Comparison of ENCODE assay signal across 8 cellular contexts in genomic region chr2:120346034-120346666, GRCh38. TPM values are rescaled to one million over a fixed set of nuclear protein-coding genes. Genes with fewer than 3 reads are reported as not detected.
DNase-seq lines count a peak whose midpoint lies in the region; ATAC-seq and TF ChIP-seq lines count a peak whose summit lies in the region.

INHBB (plus strand) TSS chr2:120346136; CDS start chr2:120346189, 53 bp downstream.

- H3K4me1 Mint-ChIP-seq in osteocyte (ENCODE audit: unreplicated experiment): peaks cover 18% of the 10 kb centered on the region

- CTCF ChIA-PET in Panc1 (lab: Charles Lee): no interaction called here

- H3K4me1 ChIP-seq in Panc1 (ENCODE audit: control insufficient read depth, insufficient read depth, low read length) (peaks cover 14% of the 10 kb centered on the region), esophagus squamous epithelium (peaks cover 25 to 48% (median 35%) of the 10 kb centered on the region in 3 donors)

- H3K27ac ChIP-seq in Panc1 (ENCODE audit: low read length) (peak within 1 kb of the TSS; percentile 63; the same call in 1 of the 2 replicates), esophagus squamous epithelium (peak within 1 kb of the TSS; percentile 9 to 78 (median 45))

- H3K4me3 ChIP-seq in GM08714 (ENCODE audit: low read length) (peak within 1 kb of the TSS; percentile 39; the same call in 1 of the 2 replicates), Panc1 (ENCODE audit: low read depth in 2 of 2, low read length in 2 of 2) (peak within 1 kb of the TSS; percentile 53 to 66), esophagus squamous epithelium (peak within 1 kb of the TSS; percentile 29 to 75 (median 52))

- TF ChIP-seq CTCF in Panc1 (IDR thresholded peaks at IDR 0.05): no peak
- TF ChIP-seq CTCF in esophagus squamous epithelium (IDR thresholded peaks at IDR 0.05): no peak
- TF ChIP-seq CTCF in osteocyte (IDR thresholded peaks at IDR 0.05): no peak

- H3K36me3 ChIP-seq in Panc1 (ENCODE audit: control insufficient read depth, insufficient read depth, low read length) (no peaks in the 10 kb centered on the region), esophagus squamous epithelium (no peaks in the 10 kb centered on the region)

- in situ Hi-C loops in Panc1 (cut with HindIII; ENCODE audit: low pct_unique_long_range_greater_than_20kb, low sequenced_read_pairs): no loop called here

- no CpG with 5 or more reads among the region's 97 CpGs for WGBS in esophagus squamous epithelium, 2 donors

- H3K9me3 ChIP-seq in Panc1 (ENCODE audit: control insufficient read depth, insufficient read depth, low read depth, low read length): no peaks in the 10 kb centered on the region
- H3K9me3 ChIP-seq in esophagus squamous epithelium: no peaks in the 10 kb centered on the region

- peak within 1 kb of the TSS; percentile 58 for H3K4me3 Mint-ChIP-seq in osteocyte (ENCODE audit: unreplicated experiment)

- H3K9me3 Mint-ChIP-seq in osteocyte (ENCODE audit: unreplicated experiment): no peaks in the 10 kb centered on the region

- ATAC-seq in Panc1 (peak; percentile 28), GM19397 (IDR thresholded peaks at IDR 0.05; ENCODE audit: unreplicated experiment) (no peak), HG03097 (IDR thresholded peaks at IDR 0.05; ENCODE audit: low FRiP score, unreplicated experiment) (no peak)

- DNase-seq in Panc1 (ENCODE audit: low read depth, low spot score) (no peak), esophagus squamous epithelium (lab: John Stamatoyannopoulos, UW) (no peak), osteocyte (ENCODE audit: extremely low spot score, unreplicated experiment) (no peak), NCI-H187 treated with DMSO at 0.1 percent for 48 hours (lab: John Stamatoyannopoulos, UW) (no peak), NCI-H128 (lab: John Stamatoyannopoulos, UW; ENCODE audit: unreplicated experiment) (no peak)

- TF ChIP-seq POLR2A in esophagus squamous epithelium (IDR thresholded peaks at IDR 0.05): no peak

- H3K27ac Mint-ChIP-seq in osteocyte (ENCODE audit: unreplicated experiment): no peak within 1 kb of the TSS

- no TSS peak for BruUV-seq in Panc1 (replicated peaks; lab: Mats Ljungman, UMichigan)

- H3K27me3 Mint-ChIP-seq in osteocyte (ENCODE audit: unreplicated experiment): peaks cover 56% of the 10 kb centered on the region

- H3K27me3 ChIP-seq in Panc1 (ENCODE audit: control insufficient read depth, insufficient read depth, low read length) (no peaks in the 10 kb centered on the region), esophagus squamous epithelium (peaks cover 7 to 97% (median 21%) of the 10 kb centered on the region in 4 donors)

- H3K36me3 Mint-ChIP-seq in osteocyte (ENCODE audit: unreplicated experiment): no peaks in the 10 kb centered on the region

- intact Hi-C loops in Panc1 (cut with micrococcal nuclease; ENCODE audit: unreplicated experiment) (loop anchor here (10.0 kb wide), 2 partner anchors 169 to 729 kb away; no protein-coding TSS in a partner anchor), esophagus squamous epithelium (cut with DNase I) (loop anchor here (5.0 to 10.0 kb wide), 2 partner anchors 209 to 331 kb away; no protein-coding TSS in a partner anchor)

- POLR2A ChIA-PET in Panc1 (lab: Charles Lee): interaction anchor here (0.7 kb wide), 1 partner anchor 397 kb away, joined by 6 read pairs; no protein-coding TSS in a partner anchor

RNA-seq across cellular contexts. Expression of gene INHBB, which starts in this region (rescaled TPM):
- total RNA-seq in Panc1 (2021; ENCODE audit: unreplicated experiment) (38.2 TPM), esophagus squamous epithelium (1 to 10 TPM in 2 of 4 donors, under 1 TPM in 2; 0.15 to 2.5 (median 0.93) TPM), osteocyte (0.50 and 0.62 TPM in 2 replicates)
- polyA plus RNA-seq in Panc1 (2012; ENCODE audit: insufficient read length): 36.3 TPM

Comparison
In these comparisons a context has a peak if more than half of its experiments do, and no peak if none do; other contexts are left out.
1. RNA of gene INHBB (total RNA-seq): 38.2 TPM in Panc1 (single experiment); 0.15 to 2.5 TPM in esophagus squamous epithelium and 0.50 to 0.62 TPM in osteocyte; every median in the first group is over 10 times any median in the second.
2. Peak in every context shown above with its lines, with median percentiles within 50 percentile points of each other: H3K4me3 ChIP-seq.